16 cellular contexts compared by ENCODE assay signal in the genomic region with DNA sequence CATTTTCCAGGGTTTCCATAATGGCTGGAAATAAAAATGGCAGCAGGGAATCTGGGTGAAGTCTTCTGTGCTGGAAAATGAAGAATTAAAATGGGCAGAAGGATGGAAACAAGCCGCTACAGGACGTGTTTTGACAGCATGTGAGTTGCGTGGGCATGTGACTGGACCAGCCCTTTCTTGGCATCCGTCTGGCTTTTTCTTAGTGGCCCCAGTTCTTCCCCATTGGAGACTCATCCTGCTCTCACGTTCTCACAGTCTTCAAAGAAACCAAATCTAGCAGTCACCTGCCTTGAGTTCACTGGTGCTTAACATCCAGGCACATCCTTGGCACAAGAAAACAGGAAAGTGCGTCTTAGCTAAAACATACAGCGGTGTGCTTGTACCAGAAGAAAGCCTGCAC.
"Had no signal": no experiment of that assay in that cellular context is flagged by ENCODE, and none has a peak within 500 bp of the region (broad histone marks: within the 10 kb centered on the region; RNA-seq: fewer than 3 reads in every experiment).

No MANE protein-coding gene starts in this region.

- DNase-seq: activated CD4-positive, CD25-positive, alpha-beta regulatory T cell; activated T-cell treated with anti-CD3 and anti-CD28 coated beads, Interleukin-2, amount 50 U/mL, for 4 hours; adrenal gland; central memory CD4-positive, alpha-beta T cell; effector memory CD8-positive, alpha-beta T cell; left colon; natural killer cell; right lobe of liver; SK-N-SH; stimulated activated CD4-positive, alpha-beta T cell treated with anti-CD3 and anti-CD28 coated beads, Interleukin-2, amount 100 ng/mL, for 48 hours; stimulated activated naive CD8-positive, alpha-beta T cell treated with anti-CD3 and anti-CD28 coated beads, Interleukin-15, Interleukin-2, amounts not matched to agents 100 U/mL and 50 U/mL, for 24 hours; T-helper 17 cell; upper lobe of right lung had no signal

- H3K36me3 Mint-ChIP-seq: natural killer cell had no signal

- H3K4me2 ChIP-seq: SK-N-SH had no signal

- H3K4me1 ChIP-seq: adrenal gland, prostate gland, right lobe of liver, testis, upper lobe of right lung had no signal

- ATAC-seq: effector memory CD8-positive, alpha-beta T cell; left colon; natural killer cell; right lobe of liver; stimulated activated naive CD8-positive, alpha-beta T cell treated with anti-CD3 and anti-CD28 coated beads, Interleukin-15, Interleukin-2, amounts not matched to agents 100 U/mL and 50 U/mL, for 24 hours; T-helper 17 cell had no signal

- H3K27me3 Mint-ChIP-seq: effector memory CD8-positive, alpha-beta T cell; T-helper 17 cell had no signal

- H3K27ac Mint-ChIP-seq: effector memory CD8-positive, alpha-beta T cell; natural killer cell had no signal

- H3K4me3 Mint-ChIP-seq: effector memory CD8-positive, alpha-beta T cell; natural killer cell; T-helper 17 cell had no signal

- H3K36me3 ChIP-seq: adrenal gland, prostate gland, right lobe of liver, upper lobe of right lung had no signal

- H3K9me3 ChIP-seq: adrenal gland, prostate gland, right lobe of liver, SK-N-SH, testis, upper lobe of right lung had no signal

- H3K9ac ChIP-seq: SK-N-SH had no signal

- H3K4me3 ChIP-seq: adrenal gland, lung, prostate gland, right lobe of liver, testis, upper lobe of right lung had no signal

- H3K27me3 ChIP-seq: adrenal gland, right lobe of liver, testis, upper lobe of right lung had no signal

- H3K9me3 Mint-ChIP-seq: activated T-cell treated with anti-CD3 and anti-CD28 coated beads, Interleukin-2, amount 50 U/mL, for 4 hours; effector memory CD8-positive, alpha-beta T cell had no signal
